ENCODE assay signal across 8 cellular contexts in the genomic region with DNA sequence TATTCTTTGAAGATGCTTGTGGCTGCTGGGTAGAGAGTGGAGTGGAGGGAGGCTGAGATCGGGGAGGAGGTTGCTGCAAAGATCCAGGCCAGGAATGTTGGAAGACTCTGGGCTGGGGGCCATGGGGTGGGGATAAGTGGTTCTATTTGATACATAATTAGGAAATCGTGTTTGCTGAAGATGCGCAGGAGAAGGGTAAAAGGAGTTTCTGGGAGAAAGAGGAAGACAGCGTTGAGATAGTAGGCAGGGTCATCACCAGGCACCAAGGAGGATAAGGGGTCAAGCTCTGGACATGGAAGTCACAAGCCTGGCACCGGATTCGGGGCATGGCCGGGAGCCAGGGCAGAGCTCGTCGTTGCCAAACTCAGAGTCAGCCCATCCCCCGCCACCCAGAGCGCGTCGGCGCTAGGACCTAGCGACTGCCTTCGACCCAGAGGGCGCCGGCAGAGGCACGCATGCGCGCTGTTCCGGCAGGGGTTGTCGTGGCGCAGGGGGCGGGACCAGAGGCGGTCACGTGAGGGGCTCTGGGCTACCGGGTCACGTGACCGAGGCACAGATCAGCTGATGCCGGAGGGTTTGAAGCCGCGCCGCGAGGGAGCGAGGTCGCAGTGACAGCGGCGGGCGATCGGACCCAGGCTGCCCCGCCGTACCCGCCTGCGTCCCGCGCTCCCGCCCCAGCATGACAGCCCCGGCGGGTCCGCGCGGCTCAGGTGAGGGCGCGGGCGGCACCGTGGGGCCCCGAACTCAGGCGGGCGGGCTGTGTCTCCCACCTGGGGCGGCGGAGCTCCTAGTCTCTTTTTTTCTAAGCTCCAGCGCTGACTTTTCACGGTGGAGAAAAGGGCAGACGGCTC. TPM values are rescaled to one million over a fixed set of nuclear protein-coding genes. Genes with fewer than 3 reads are reported as not detected.
DNase-seq lines count a peak whose midpoint lies in the region; ATAC-seq and TF ChIP-seq lines count a peak whose summit lies in the region.

A gene (plus strand): TSS at position 553 of the 851 bp plus-strand sequence. CDS start 127 bp downstream, at position 680.

- DNase-seq in NCI-H2227 (lab: John Stamatoyannopoulos, UW; ENCODE audit: unreplicated experiment): peak; percentile 98
- DNase-seq in mammary epithelial cell: peak; percentile 92
- DNase-seq in immature natural killer cell: peak; percentile 98 to 99 (median 99)
- peak; percentile 100 for DNase-seq in spleen

- ATAC-seq in GM18868 (IDR thresholded peaks at IDR 0.05; ENCODE audit: unreplicated experiment) (peak; percentile 80), HG03139 (IDR thresholded peaks at IDR 0.05; ENCODE audit: unreplicated experiment) (peak; percentile 83)

- H3K9me3 ChIP-seq in mammary epithelial cell (replicated peaks; ENCODE audit: insufficient read depth, low read length) (no peaks in the 10 kb centered on the region), spleen (no peaks in the 10 kb centered on the region)

- peak within 1 kb of the TSS; percentile 68 for H3K9ac ChIP-seq in mammary epithelial cell (ENCODE audit: insufficient read depth, low read length)

- H3K4me3 Mint-ChIP-seq in immature natural killer cell: peak within 1 kb of the TSS; percentile 74 to 93 (median 88)

- peak within 1 kb of the TSS; percentile 85 for H2AFZ ChIP-seq in ACC112 (ENCODE audit: low read length, unreplicated experiment)
- H2AFZ ChIP-seq in mammary epithelial cell (ENCODE audit: low read depth, low read length): peak within 1 kb of the TSS; percentile 88

- peaks cover 5 to 13% (median 7%) of the 10 kb centered on the region in 3 donors for H3K27me3 Mint-ChIP-seq in immature natural killer cell (ENCODE audit: low read depth in 3 of 3)

- intact Hi-C loops in mammary epithelial cell (cut with micrococcal nuclease): loop anchor here (1.0 to 5.0 kb wide), 2 partner anchors 12 to 130 kb away; no protein-coding TSS in a partner anchor
- intact Hi-C loops in spleen (cut with DNase I; ENCODE audit: low total_unique reads): no loop called here

- H3K36me3 ChIP-seq in ACC112 (ENCODE audit: insufficient read depth, low read length) (no peaks in the 10 kb centered on the region), mammary epithelial cell (ENCODE audit: insufficient read depth, low read length) (no peaks in the 10 kb centered on the region), spleen (peaks cover 0 to 50% (median 13%) of the 10 kb centered on the region in 6 donors)

- 0% methylated on average over 14 of the region's 65 CpGs for WGBS in mammary epithelial cell (ENCODE audit: low coverage, missing lambda C conversion rate)
- 1 to 4% (median 2%) methylated on average over 16 to 65 of the region's 65 CpGs for WGBS in spleen, 5 donors

- no peaks in the 10 kb centered on the region for H3K9me3 Mint-ChIP-seq in immature natural killer cell

- H3K27ac ChIP-seq in ACC112 (ENCODE audit: low read depth, low read length): no peak within 1 kb of the TSS; the same call in 1 of the 2 replicates
- H3K27ac ChIP-seq in mammary epithelial cell (ENCODE audit: insufficient read depth, low read depth, low read length): peak within 1 kb of the TSS; percentile 18
- peak within 1 kb of the TSS; percentile 37 to 88 (median 80) for H3K27ac ChIP-seq in spleen

- peaks cover 19% of the 10 kb centered on the region in 2 donors for H3K4me1 Mint-ChIP-seq in immature natural killer cell

- no peaks in the 10 kb centered on the region for H3K36me3 Mint-ChIP-seq in immature natural killer cell

- peak in 2 of 3 donors; percentile 56 to 70 for TF ChIP-seq POLR2A in spleen (IDR thresholded peaks at IDR 0.05)

- H3K27me3 ChIP-seq in ACC112 (ENCODE audit: insufficient read depth, low read length) (no peaks in the 10 kb centered on the region), mammary epithelial cell (ENCODE audit: insufficient read depth, low read length) (no peaks in the 10 kb centered on the region), spleen (replicated peaks in 1 of 7) (no peaks in the 10 kb centered on the region)

- BruUV-seq in mammary epithelial cell (replicated peaks; lab: Mats Ljungman, UMichigan): no TSS peak

- peak within 1 kb of the TSS; percentile 96 for H3K4me3 ChIP-seq in ACC112 (ENCODE audit: low read depth, low read length)
- H3K4me3 ChIP-seq in WI38 (ENCODE audit: low read depth, low read length): peak within 1 kb of the TSS; percentile 81
- H3K4me3 ChIP-seq in mammary epithelial cell (replicated peaks in 1 of 3; ENCODE audit: insufficient read depth in 1 of 3, low read depth in 2 of 3, low read length in 3 of 3): peak within 1 kb of the TSS; percentile 61 to 78 (median 76)
- H3K4me3 ChIP-seq in spleen: peak within 1 kb of the TSS; percentile 62 to 94 (median 86)

- H3K4me2 ChIP-seq in mammary epithelial cell (ENCODE audit: insufficient read depth, low read depth, low read length): peak within 1 kb of the TSS; percentile 86

- dilution Hi-C loops in mammary epithelial cell (cut with HindIII; ENCODE audit: low sequenced_read_pairs): no loop called here

- no peak for TF ChIP-seq CTCF in WI38 (IDR thresholded peaks at IDR 0.05; ENCODE audit: low read depth, low read length)
- no peak for TF ChIP-seq CTCF in mammary epithelial cell (conservative IDR thresholded peaks at IDR 0.05 in 1 of 2, IDR thresholded peaks at IDR 0.05 in 1 of 2; ENCODE audit: extremely low read depth in 1 of 2, insufficient read depth in 1 of 2, low read depth in 1 of 2, low read length in 2 of 2)
- TF ChIP-seq CTCF in spleen (IDR thresholded peaks at IDR 0.05 in 8 of 11, conservative IDR thresholded peaks at IDR 0.05 in 3 of 11): peak in 4 of 11 experiments; percentile 8 to 50 (median 30)

- H3K27ac Mint-ChIP-seq in immature natural killer cell: peak within 1 kb of the TSS in 5 of 6 donors; percentile 14 to 86 (median 79)

- in situ Hi-C loops in mammary epithelial cell (cut with MboI; ENCODE audit: low sequenced_read_pairs in 2 of 2): loop anchor here in 1 of 2 donors (10.0 kb wide), 1 partner anchor 127 kb away; no protein-coding TSS in a partner anchor

- no peaks in the 10 kb centered on the region for H4K20me1 ChIP-seq in mammary epithelial cell (ENCODE audit: insufficient read depth, low read length)

- CTCF ChIA-PET in mammary epithelial cell (lab: Charles Lee; ENCODE audit: low non-redundant PET): no interaction called here

- H3K79me2 ChIP-seq in ACC112 (ENCODE audit: control insufficient read depth, insufficient read depth, low read length, unreplicated experiment): peaks cover 11% of the 10 kb centered on the region
- peaks cover 6% of the 10 kb centered on the region for H3K79me2 ChIP-seq in mammary epithelial cell (ENCODE audit: insufficient read depth, low read length)

- H3K4me1 ChIP-seq in ACC112 (ENCODE audit: control insufficient read depth, insufficient read depth, low read length, unreplicated experiment) (no peaks in the 10 kb centered on the region), mammary epithelial cell (ENCODE audit: insufficient read depth, low read length) (peaks cover 14% of the 10 kb centered on the region), spleen (peaks cover 20 to 85% (median 51%) of the 10 kb centered on the region in 6 donors)

RNA-seq across cellular contexts. Expression of the gene that starts here (rescaled TPM):
- total RNA-seq in mammary epithelial cell: 10 to 100 TPM; 10.2 to 15.7 TPM
- polyA plus RNA-seq in mammary epithelial cell: 19.6 TPM
- 22.2 TPM for polyA minus RNA-seq in mammary epithelial cell
- polyA plus RNA-seq in immature natural killer cell: 10 to 100 TPM in 1 of 3 donors, 1 to 10 TPM in 2; 6.6 to 17.1 (median 9.5) TPM
- total RNA-seq in spleen: 100 to 1,000 TPM in 6 of 7 donors, 10 to 100 TPM in 1; 76.9 to 166 (median 131) TPM
- 100 to 1,000 TPM in 1 of 3 donors, 10 to 100 TPM in 2; 25.1 to 106 (median 68.5) TPM for polyA plus RNA-seq in spleen

Comparison
In these comparisons a context has a peak if more than half of its experiments do, and no peak if none do; other contexts are left out.
1. RNA of the gene that starts here (total RNA-seq): 76.9 to 166 TPM in spleen; 10.2 to 15.7 TPM in mammary epithelial cell; every median in the first group is over 4 times any median in the second.
2. Peak in every context shown above with its lines, with median percentiles within 50 percentile points of each other: H3K4me3 ChIP-seq and DNase-seq.